ENCODE assay signal across 13 cellular contexts in genomic region chr12:67430708-67431335, GRCh38.
DNase-seq lines count a peak whose midpoint lies in the region; ATAC-seq and TF ChIP-seq lines count a peak whose summit lies in the region.
"Had no signal": no experiment of that assay in that cellular context is flagged by ENCODE, and none has a peak within 500 bp of the region (broad histone marks: within the 10 kb centered on the region; RNA-seq: fewer than 3 reads in every experiment).

No MANE protein-coding gene starts in this region.

- H3K9me3 ChIP-seq in heart right ventricle = no peaks in the 10 kb centered on the region
- H3K9me3 ChIP-seq: neutrophil had no signal

- DNase-seq in D341Med (ENCODE audit: low spot score) (peak; percentile 44), SK-MEL-5 (ENCODE audit: low read depth, low spot score) (peak; percentile 52), heart right ventricle (peak; percentile 41 to 77), pons (ENCODE audit: low spot score) (peak; percentile 71), HT-29 (ENCODE audit: low spot score) (no peak), glomerular visceral epithelial cell (ENCODE audit: extremely low spot score) (no peak)
- DNase-seq in activated naive CD4-positive, alpha-beta T cell (lab: John Stamatoyannopoulos, UW) = no peak
- DNase-seq: activated CD4-positive, alpha-beta T cell treated with anti-CD3 and anti-CD28 coated beads for 4 hours; activated naive CD8-positive, alpha-beta T cell treated with anti-CD3 and anti-CD28 coated beads, Interleukin-2, amount 10 ng/mL, durations not matched to agents 7 days and 5 days; Calu3 had no signal

- WGBS in heart right ventricle, 2 donors = 29 to 36% methylated on average over 9 of the region's 9 CpGs

- intact Hi-C loops in heart right ventricle (cut with DNase I) = loop anchor here in 4 of 10 donors (2.0 to 5.0 kb wide), 4 partner anchors 74 to 514 kb away; no protein-coding TSS in a partner anchor

- H3K27ac ChIP-seq in heart right ventricle = peak overlapping the region in 8 of 10 donors; percentile 42 to 80 (median 68)
- H3K27ac ChIP-seq: neutrophil had no signal

- in situ Hi-C loops in SK-MEL-5 (cut with HindIII; ENCODE audit: low pct_unique_long_range_greater_than_20kb, low sequenced_read_pairs) = no loop called here

- no peaks in the 10 kb centered on the region for H3K36me3 ChIP-seq in heart right ventricle
- H3K36me3 ChIP-seq: neutrophil had no signal

- ATAC-seq in heart right ventricle (peak; percentile 76 to 89 (median 85)), GM18867 (IDR thresholded peaks at IDR 0.05; ENCODE audit: unreplicated experiment) (no peak)
- ATAC-seq: Panc1 had no signal

- H3K27me3 ChIP-seq in heart right ventricle = no peaks in the 10 kb centered on the region

- H3K4me1 ChIP-seq in heart right ventricle = peaks cover 0 to 48% (median 29%) of the 10 kb centered on the region in 9 donors

- TF ChIP-seq CTCF in heart right ventricle (IDR thresholded peaks at IDR 0.05) = peak in 8 of 9 donors; percentile 25 to 67 (median 44)

- no peak overlapping the region for H3K4me3 ChIP-seq in heart right ventricle

Comparison
In these comparisons a context has a peak if more than half of its experiments do, and no peak if none do; other contexts are left out.
1. DNase-seq: peak in D341Med (single experiment), SK-MEL-5 (single experiment), heart right ventricle (2 of 2) and pons (single experiment); none in activated naive CD4-positive, alpha-beta T cell (0 of 4), HT-29 (single experiment) and glomerular visceral epithelial cell (single experiment).